23 cellular contexts compared by ENCODE assay signal in the genomic region with DNA sequence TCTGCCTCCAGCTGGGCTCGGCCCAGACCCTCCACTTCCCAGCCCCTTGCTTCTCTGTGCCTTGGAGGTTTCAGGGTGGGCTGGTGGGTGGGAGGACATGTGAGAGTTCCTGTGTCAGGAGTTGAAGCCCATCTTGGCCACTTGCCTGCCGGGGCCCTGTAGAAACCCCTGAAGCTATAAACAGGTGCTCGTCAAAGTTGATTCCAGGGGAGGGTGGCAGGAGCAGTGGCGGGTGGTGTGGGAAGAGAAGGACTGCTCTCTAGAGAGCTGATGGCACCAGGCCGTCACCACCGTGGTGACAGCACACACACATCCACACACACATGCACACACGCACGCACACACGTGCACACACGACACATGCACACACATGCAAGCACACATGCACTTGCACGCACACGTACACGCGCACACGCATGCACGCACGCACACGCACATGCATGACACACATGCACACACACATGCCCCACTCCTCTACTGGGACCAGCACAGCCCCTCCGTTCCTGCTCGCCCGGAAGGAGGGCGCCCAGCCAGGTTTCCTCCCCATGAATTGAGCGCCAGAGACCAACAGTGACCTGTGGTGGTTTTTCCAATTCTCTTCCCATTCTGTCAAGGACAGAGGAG. TPM values are rescaled to one million over a fixed set of nuclear protein-coding genes. Genes with fewer than 3 reads are reported as not detected.
DNase-seq lines count a peak whose midpoint lies in the region; ATAC-seq and TF ChIP-seq lines count a peak whose summit lies in the region.
"Had no signal": no experiment of that assay in that cellular context is flagged by ENCODE, and none has a peak within 500 bp of the region (broad histone marks: within the 10 kb centered on the region; RNA-seq: fewer than 3 reads in every experiment).

No MANE protein-coding gene starts in this region.

- no peaks in the 10 kb centered on the region for H3K79me2 ChIP-seq in mammary epithelial cell (ENCODE audit: insufficient read depth, low read length)
- H3K79me2 ChIP-seq: parathyroid adenoma had no signal

- intact Hi-C loops in breast epithelium (cut with DNase I; ENCODE audit: low total_unique reads) (no loop called here), mammary epithelial cell (cut with micrococcal nuclease) (no loop called here), tibial artery (cut with DNase I; ENCODE audit: low total_unique reads) (no loop called here), transverse colon (cut with DNase I; ENCODE audit: low total_unique reads) (no loop called here), uterus (cut with DNase I; ENCODE audit: low total_unique reads) (no loop called here)

- H3K4me3 ChIP-seq in breast epithelium, result no peak overlapping the region
- no peak overlapping the region for H3K4me3 ChIP-seq in mammary epithelial cell (replicated peaks in 1 of 3; ENCODE audit: insufficient read depth in 1 of 3, low read depth in 2 of 3, low read length in 3 of 3)
- H3K4me3 ChIP-seq in WERI-Rb-1 (ENCODE audit: low read depth, low read length), result no peak overlapping the region
- no peak overlapping the region for H3K4me3 ChIP-seq in mesenchymal stem cell (ENCODE audit: insufficient read depth in 1 of 2, low read depth in 1 of 2, low read length in 2 of 2)
- H3K4me3 ChIP-seq in tibial artery, result no peak overlapping the region
- no peak overlapping the region for H3K4me3 ChIP-seq in transverse colon
- no peak overlapping the region for H3K4me3 ChIP-seq in uterus
- H3K4me3 ChIP-seq: A549, cardiac muscle cell, Peyer's patch had no signal

- WGBS in mammary epithelial cell (ENCODE audit: low coverage, missing lambda C conversion rate), result 100% methylated on average over 19 of the region's 23 CpGs
- WGBS in mesenchymal stem cell, result 92% methylated on average over 21 of the region's 23 CpGs
- 93% methylated on average over 22 of the region's 23 CpGs; no CpG with 5 or more reads in 1 of the 2 donors for WGBS in transverse colon (ENCODE audit: low coverage in 1 of 2), 2 donors

- CTCF ChIA-PET in mammary epithelial cell (lab: Charles Lee; ENCODE audit: low non-redundant PET), result no interaction called here

- TF ChIP-seq POLR2A in breast epithelium (IDR thresholded peaks at IDR 0.05) (no peak), transverse colon (IDR thresholded peaks at IDR 0.05) (no peak), uterus (IDR thresholded peaks at IDR 0.05) (no peak)

- H3K9me3 ChIP-seq in breast epithelium (no peaks in the 10 kb centered on the region), mammary epithelial cell (replicated peaks; ENCODE audit: insufficient read depth, low read length) (no peaks in the 10 kb centered on the region), WERI-Rb-1 (ENCODE audit: severe bottlenecking) (no peaks in the 10 kb centered on the region), mesenchymal stem cell (ENCODE audit: control insufficient read depth, low read length) (no peaks in the 10 kb centered on the region), tibial artery (no peaks in the 10 kb centered on the region), transverse colon (no peaks in the 10 kb centered on the region), uterus (no peaks in the 10 kb centered on the region)
- H3K9me3 ChIP-seq: A549, Peyer's patch had no signal

- no peak overlapping the region for H2AK5ac ChIP-seq in mesenchymal stem cell (ENCODE audit: low read length, severe bottlenecking)

- no peak overlapping the region for H3K4ac ChIP-seq in mesenchymal stem cell (ENCODE audit: low read depth in 1 of 2, low read length in 2 of 2)

- H3K27me3 ChIP-seq in breast epithelium, result no peaks in the 10 kb centered on the region
- H3K27me3 ChIP-seq in mammary epithelial cell (ENCODE audit: insufficient read depth, low read length), result no peaks in the 10 kb centered on the region
- H3K27me3 ChIP-seq in WERI-Rb-1 (ENCODE audit: insufficient read depth, low read depth, severe bottlenecking), result no peaks in the 10 kb centered on the region
- H3K27me3 ChIP-seq in mesenchymal stem cell (ENCODE audit: control insufficient read depth in 1 of 2, insufficient read depth in 1 of 2, low read length in 2 of 2), result no peaks in the 10 kb centered on the region
- no peaks in the 10 kb centered on the region for H3K27me3 ChIP-seq in tibial artery
- no peaks in the 10 kb centered on the region for H3K27me3 ChIP-seq in transverse colon
- H3K27me3 ChIP-seq in uterus, result no peaks in the 10 kb centered on the region
- H3K27me3 ChIP-seq: cardiac muscle cell, Peyer's patch had no signal

- H3K9ac ChIP-seq in mammary epithelial cell (ENCODE audit: insufficient read depth, low read length), result no peak overlapping the region
- peak overlapping the region; percentile 84 for H3K9ac ChIP-seq in mesenchymal stem cell (ENCODE audit: low read length)
- H3K9ac ChIP-seq: parathyroid adenoma had no signal

- H2BK12ac ChIP-seq in mesenchymal stem cell (ENCODE audit: low read length in 2 of 2), result no peak overlapping the region

- no TSS peak for BruUV-seq in mammary epithelial cell (replicated peaks; lab: Mats Ljungman, UMichigan)

- no peaks in the 10 kb centered on the region for H3K4me1 ChIP-seq in breast epithelium
- H3K4me1 ChIP-seq in mammary epithelial cell (ENCODE audit: insufficient read depth, low read length), result no peaks in the 10 kb centered on the region
- peaks cover 10% of the 10 kb centered on the region for H3K4me1 ChIP-seq in mesenchymal stem cell (ENCODE audit: control insufficient read depth, insufficient read depth, low read depth, low read length)
- peaks cover 0 to 14% (median 8%) of the 10 kb centered on the region in 4 donors for H3K4me1 ChIP-seq in tibial artery
- peaks cover 7 to 33% (median 12%) of the 10 kb centered on the region in 4 donors for H3K4me1 ChIP-seq in transverse colon
- no peaks in the 10 kb centered on the region for H3K4me1 ChIP-seq in uterus
- H3K4me1 ChIP-seq: parathyroid adenoma had no signal

- dilution Hi-C loops in mammary epithelial cell (cut with HindIII; ENCODE audit: low sequenced_read_pairs), result no loop called here

- H3K27ac ChIP-seq in breast epithelium (peak overlapping the region; percentile 63 to 74), mammary epithelial cell (ENCODE audit: insufficient read depth, low read depth, low read length) (no peak overlapping the region), WERI-Rb-1 (peak overlapping the region; percentile 51), mesenchymal stem cell (ENCODE audit: low read length, poor library complexity, severe bottlenecking) (no peak overlapping the region), tibial artery (peak overlapping the region; percentile 1 to 37), transverse colon (no peak overlapping the region), uterus (no peak overlapping the region)
- H3K27ac ChIP-seq: cardiac muscle cell, HL-60, parathyroid adenoma, Peyer's patch had no signal

- H2BK15ac ChIP-seq in mesenchymal stem cell (ENCODE audit: low read depth, poor library complexity, severe bottlenecking), result no peak overlapping the region

- H3K14ac ChIP-seq in mesenchymal stem cell (ENCODE audit: low read length in 2 of 2), result peak overlapping the region in 1 of 2 experiments; percentile 12

- no peak overlapping the region for H4K91ac ChIP-seq in mesenchymal stem cell (ENCODE audit: low read length)

- no peak for ATAC-seq in GM21619 (IDR thresholded peaks at IDR 0.05; ENCODE audit: unreplicated experiment)
- ATAC-seq: A549; activated CD8-positive, alpha-beta T cell treated with anti-CD3 and anti-CD28 coated beads for 36 hours had no signal

- H2BK120ac ChIP-seq in mesenchymal stem cell (ENCODE audit: low read depth, low read length), result no peak overlapping the region

- H2AFZ ChIP-seq in mammary epithelial cell (ENCODE audit: low read depth, low read length) (no peak overlapping the region), mesenchymal stem cell (ENCODE audit: low read depth, low read length) (no peak overlapping the region)
- H2AFZ ChIP-seq: parathyroid adenoma had no signal

- no peak overlapping the region for H3K23ac ChIP-seq in mesenchymal stem cell (ENCODE audit: low read length in 2 of 2)

- no peak overlapping the region for H4K8ac ChIP-seq in mesenchymal stem cell (ENCODE audit: low read length)

- H4K20me1 ChIP-seq in mammary epithelial cell (ENCODE audit: insufficient read depth, low read length), result no peaks in the 10 kb centered on the region

- H3K4me2 ChIP-seq in mammary epithelial cell (ENCODE audit: insufficient read depth, low read depth, low read length) (no peak overlapping the region), mesenchymal stem cell (ENCODE audit: low read length, poor library complexity, severe bottlenecking) (no peak overlapping the region)
- H3K4me2 ChIP-seq: A549 had no signal

- H2BK5ac ChIP-seq in mesenchymal stem cell (ENCODE audit: low read depth, low read length, poor library complexity, severe bottlenecking), result no peak overlapping the region

- TF ChIP-seq CTCF in breast epithelium (IDR thresholded peaks at IDR 0.05) (no peak), mammary epithelial cell (conservative IDR thresholded peaks at IDR 0.05 in 1 of 2, IDR thresholded peaks at IDR 0.05 in 1 of 2; ENCODE audit: extremely low read depth in 1 of 2, insufficient read depth in 1 of 2, low read depth in 1 of 2, low read length in 2 of 2) (no peak), WERI-Rb-1 (IDR thresholded peaks at IDR 0.05; ENCODE audit: low read depth, low read length) (no peak), tibial artery (IDR thresholded peaks at IDR 0.05) (no peak), transverse colon (IDR thresholded peaks at IDR 0.05) (no peak), uterus (IDR thresholded peaks at IDR 0.05) (no peak)

- no peak for DNase-seq in breast epithelium (ENCODE audit: low spot score in 2 of 2)
- DNase-seq in mammary epithelial cell, result no peak
- no peak for DNase-seq in WERI-Rb-1
- no peak for DNase-seq in mesenchymal stem cell
- no peak for DNase-seq in tibial artery
- no peak for DNase-seq in transverse colon
- no peak for DNase-seq in uterus
- DNase-seq: activated CD8-positive, alpha-beta T cell treated with anti-CD3 and anti-CD28 coated beads for 36 hours; activated naive CD8-positive, alpha-beta T cell treated with anti-CD3 and anti-CD28 coated beads, Interleukin-2, amount 10 ng/mL, durations not matched to agents 7 days and 5 days; activated T-cell treated with anti-CD3 and anti-CD28 coated beads, Interleukin-2, amount 50 U/mL, for 48 hours; CD4-positive, CD25-positive, alpha-beta regulatory T cell; effector memory CD4-positive, alpha-beta T cell; Karpas-422; NCI-H1105 treated with DMSO at 0.1 percent for 48 hours; NCI-H748 treated with DMSO at 0.1 percent for 48 hours; Peyer's patch; stimulated activated naive CD4-positive, alpha-beta T cell; SW 1271 had no signal

- no peak overlapping the region for H3K18ac ChIP-seq in mesenchymal stem cell (ENCODE audit: low read depth in 1 of 2, low read length in 2 of 2)

- H3K36me3 ChIP-seq in breast epithelium (no peaks in the 10 kb centered on the region), mammary epithelial cell (ENCODE audit: insufficient read depth, low read length) (no peaks in the 10 kb centered on the region), WERI-Rb-1 (no peaks in the 10 kb centered on the region), mesenchymal stem cell (ENCODE audit: control insufficient read depth in 1 of 2, insufficient read depth in 2 of 2, low read depth in 1 of 2, low read length in 2 of 2) (peaks cover 0 to 4% of the 10 kb centered on the region in 2 experiments), tibial artery (no peaks in the 10 kb centered on the region), transverse colon (no peaks in the 10 kb centered on the region), uterus (no peaks in the 10 kb centered on the region)
- H3K36me3 ChIP-seq: cardiac muscle cell, Peyer's patch had no signal

- no peaks in the 10 kb centered on the region for H3K79me1 ChIP-seq in mesenchymal stem cell (replicated peaks; ENCODE audit: low read length, poor library complexity, severe bottlenecking)

- no peak for TF ChIP-seq EP300 in transverse colon (IDR thresholded peaks at IDR 0.05; ENCODE audit: low read depth)

- in situ Hi-C loops in mammary epithelial cell (cut with MboI; ENCODE audit: low sequenced_read_pairs in 2 of 2) (loop anchor here in 1 of 2 donors (25.0 kb wide), 1 partner anchor 508 kb away; no protein-coding TSS in a partner anchor), transverse colon (cut with MboI; ENCODE audit: low pct_ligation_motif_present in 1 of 4, low pct_unique_long_range_greater_than_20kb in 1 of 4, low sequenced_read_pairs in 3 of 4) (loop anchor here in 2 of 4 donors (25.0 kb wide), 3 partner anchors 433 to 833 kb away; no protein-coding TSS in a partner anchor)

RNA-seq across cellular contexts. Expression of a gene that starts 56.3 kb away (rescaled TPM):
- total RNA-seq in breast epithelium (10 to 100 TPM in 2 of 3 donors, 1 to 10 TPM in 1; 5.4 to 24.9 (median 18.4) TPM), mammary epithelial cell (1 to 10 TPM in 1 of 2 donors, under 1 TPM in 1; 0.07 to 1.2 TPM), transverse colon (1 to 10 TPM; 1.1 to 2.2 (median 1.8) TPM), uterus (10 to 100 TPM; 15.1 to 74.4 (median 31.7) TPM)
- polyA plus RNA-seq in mammary epithelial cell, result 0.02 TPM
- not detected for polyA minus RNA-seq in mammary epithelial cell
- 0.23 TPM for polyA plus RNA-seq in mesenchymal stem cell (2013, experiment 1 of 2)
- 0.22 TPM for polyA plus RNA-seq in mesenchymal stem cell (2013, experiment 2 of 2)
- total RNA-seq: activated CD8-positive, alpha-beta T cell treated with anti-CD3 and anti-CD28 coated beads for 36 hours; activated naive CD8-positive, alpha-beta T cell treated with anti-CD3 and anti-CD28 coated beads, Interleukin-2, amount 10 ng/mL, durations not matched to agents 7 days and 5 days; CD4-positive, CD25-positive, alpha-beta regulatory T cell had no signal
- polyA plus RNA-seq: CD4-positive, CD25-positive, alpha-beta regulatory T cell had no signal

Comparison
In these comparisons a context has a peak if more than half of its experiments do, and no peak if none do; other contexts are left out.
1. H3K27ac ChIP-seq: peak in breast epithelium (2 of 2), WERI-Rb-1 (single experiment) and tibial artery (2 of 2); none in mammary epithelial cell (single experiment), mesenchymal stem cell (single experiment), transverse colon (0 of 4) and uterus (0 of 2).